Comparison of ENCODE assay signal across 16 cellular contexts in genomic region chr7:65438593-65438992, GRCh38.
DNase-seq lines count a peak whose midpoint lies in the region; ATAC-seq, FAIRE-seq and TF ChIP-seq lines count a peak whose summit lies in the region.
"Had no signal": no experiment of that assay in that cellular context is flagged by ENCODE, and none has a peak within 500 bp of the region (broad histone marks: within the 10 kb centered on the region; RNA-seq: fewer than 3 reads in every experiment).

No MANE protein-coding gene starts in this region.

- 10 to 50% methylated on average over 2 of the region's 2 CpGs for WGBS in gastroesophageal sphincter (ENCODE audit: low coverage in 1 of 2), 2 donors

- H3K4me1 Mint-ChIP-seq in MCF 10A (ENCODE audit: insufficient read depth, unreplicated experiment) = no peaks in the 10 kb centered on the region
- H3K4me1 Mint-ChIP-seq: CD14-positive monocyte had no signal

- H3K27me3 Mint-ChIP-seq in MCF 10A (ENCODE audit: insufficient read depth, unreplicated experiment) = no peaks in the 10 kb centered on the region

- TF ChIP-seq CTCF in MCF 10A (IDR thresholded peaks at IDR 0.05; ENCODE audit: unreplicated experiment) (no peak), breast epithelium (IDR thresholded peaks at IDR 0.05) (no peak), gastroesophageal sphincter (IDR thresholded peaks at IDR 0.05) (no peak)

- no peak overlapping the region for H3K27ac Mint-ChIP-seq in MCF 10A (ENCODE audit: low read depth, unreplicated experiment)
- H3K27ac Mint-ChIP-seq: activated CD4-positive, alpha-beta memory T cell treated with anti-CD3 and anti-CD28 coated beads for 36 hours; CD14-positive monocyte; memory B cell had no signal

- no peak overlapping the region for H3K27ac ChIP-seq in breast epithelium
- no peak overlapping the region for H3K27ac ChIP-seq in gastroesophageal sphincter
- H3K27ac ChIP-seq: upper lobe of left lung had no signal

- no peak for ATAC-seq in gastroesophageal sphincter
- ATAC-seq: GM12878 had no signal

- H3K9me3 Mint-ChIP-seq in MCF 10A (ENCODE audit: unreplicated experiment) = no peaks in the 10 kb centered on the region
- H3K9me3 Mint-ChIP-seq: activated CD4-positive, alpha-beta memory T cell treated with anti-CD3 and anti-CD28 coated beads for 36 hours; memory B cell had no signal

- H3K4me1 ChIP-seq in breast epithelium = no peaks in the 10 kb centered on the region
- no peaks in the 10 kb centered on the region for H3K4me1 ChIP-seq in gastroesophageal sphincter
- H3K4me1 ChIP-seq: upper lobe of left lung had no signal

- H3K36me3 Mint-ChIP-seq in MCF 10A (ENCODE audit: insufficient read depth, unreplicated experiment) = no peaks in the 10 kb centered on the region
- H3K36me3 Mint-ChIP-seq: activated CD4-positive, alpha-beta memory T cell treated with anti-CD3 and anti-CD28 coated beads for 36 hours; CD14-positive monocyte; memory B cell had no signal

- intact Hi-C loops in MCF 10A (cut with micrococcal nuclease) (no loop called here), breast epithelium (cut with DNase I; ENCODE audit: low total_unique reads) (loop anchor here (10.0 kb wide), 1 partner anchor 406 kb away; no protein-coding TSS in a partner anchor)

- H3K4me3 Mint-ChIP-seq in MCF 10A (ENCODE audit: unreplicated experiment) = no peak overlapping the region
- H3K4me3 Mint-ChIP-seq: activated CD4-positive, alpha-beta memory T cell treated with anti-CD3 and anti-CD28 coated beads for 36 hours; CD14-positive monocyte; memory B cell had no signal

- POLR2A ChIA-PET in MCF 10A (lab: Yijun Ruan, JAX) = no interaction called here

- TF ChIP-seq EP300 in gastroesophageal sphincter (IDR thresholded peaks at IDR 0.05) = no peak

- H3K27me3 ChIP-seq in breast epithelium = no peaks in the 10 kb centered on the region
- H3K27me3 ChIP-seq in gastroesophageal sphincter = no peaks in the 10 kb centered on the region
- H3K27me3 ChIP-seq: upper lobe of left lung had no signal

- no peak overlapping the region for H3K4me3 ChIP-seq in breast epithelium
- no peak overlapping the region for H3K4me3 ChIP-seq in gastroesophageal sphincter
- H3K4me3 ChIP-seq: GM12878, upper lobe of left lung had no signal

- DNase-seq in MCF 10A (ENCODE audit: unreplicated experiment) (peak; percentile 57), breast epithelium (ENCODE audit: low spot score in 2 of 2) (no peak), SW 1271 (lab: John Stamatoyannopoulos, UW) (peak; percentile 14 to 61), fibroblast of the conjunctiva (ENCODE audit: low read depth) (peak; percentile 16), urothelium cell line (ENCODE audit: low spot score) (no peak), DMS79 treated with DMSO at 0.1 percent for 48 hours (lab: John Stamatoyannopoulos, UW) (no peak), GM19238 (ENCODE audit: insufficient read length, low spot score) (no peak)
- DNase-seq: activated CD4-positive, alpha-beta memory T cell treated with anti-CD3 and anti-CD28 coated beads for 36 hours; NCI-H2171; retina; SHP77 treated with DMSO at 0.1 percent for 48 hours; upper lobe of left lung had no signal

- TF ChIP-seq POLR2A in breast epithelium (IDR thresholded peaks at IDR 0.05) (no peak), gastroesophageal sphincter (IDR thresholded peaks at IDR 0.05) (no peak)

- peak; percentile 37 for FAIRE-seq in urothelium cell line (lab: Jason Lieb, UNC)
- FAIRE-seq: GM12878 had no signal

- no peaks in the 10 kb centered on the region for H3K9me3 ChIP-seq in breast epithelium
- no peaks in the 10 kb centered on the region for H3K9me3 ChIP-seq in gastroesophageal sphincter
- H3K9me3 ChIP-seq: upper lobe of left lung had no signal

- CTCF ChIA-PET in MCF 10A (lab: Yijun Ruan, JAX) = no interaction called here

- no TSS peak for BruUV-seq in MCF 10A (replicated peaks; lab: Mats Ljungman, UMichigan)

- H3K36me3 ChIP-seq in breast epithelium = no peaks in the 10 kb centered on the region
- no peaks in the 10 kb centered on the region for H3K36me3 ChIP-seq in gastroesophageal sphincter
- H3K36me3 ChIP-seq: upper lobe of left lung had no signal

Comparison
In these comparisons a context has a peak if more than half of its experiments do, and no peak if none do; other contexts are left out.
1. DNase-seq: peak in MCF 10A (single experiment), SW 1271 (2 of 2) and fibroblast of the conjunctiva (single experiment); none in breast epithelium (0 of 2), urothelium cell line (single experiment), DMS79 treated with DMSO at 0.1 percent for 48 hours (single experiment) and GM19238 (single experiment).